In genomic region chr3:132218817-132219390, GRCh38 we compare ENCODE assay signal across 1 cellular context.
TF ChIP-seq lines count a peak whose summit lies in the region.

No MANE protein-coding gene starts in this region.

TF ChIP-seq in HEK293, 187 proteins besides CTCF, POLR2A, EP300 and RAD21 (continued from another document):
- no peak for TF ChIP-seq ZNF148 (tag by site-specific recombination; IDR thresholded peaks at IDR 0.05; ENCODE audit: borderline replicate concordance)
- no peak for TF ChIP-seq ZNF366 (tag by site-specific recombination; conservative IDR thresholded peaks at IDR 0.05)
